ENCODE assay signal across 1 cellular context in genomic region chr4:48944659-48945290, GRCh38.
TF ChIP-seq lines count a peak whose summit lies in the region.

No MANE protein-coding gene starts in this region.

TF ChIP-seq in HepG2, 621 proteins besides CTCF, POLR2A, EP300 and RAD21 (continued from another document):
- TF ChIP-seq ZNF615 (CRISPR knock-in tag; IDR thresholded peaks at IDR 0.05; ENCODE audit: borderline replicate concordance) (no peak), TCF12 (IDR thresholded peaks at IDR 0.05) (no peak), TCF12 (CRISPR knock-in tag; IDR thresholded peaks at IDR 0.05) (no peak), CBX5 (CRISPR knock-in tag; IDR thresholded peaks at IDR 0.05; ENCODE audit: borderline replicate concordance) (no peak), PPARG (CRISPR knock-in tag; conservative IDR thresholded peaks at IDR 0.05) (no peak)
